ENCODE assay signal across 11 cellular contexts in genomic region chr6:144778773-144779531, GRCh38.
DNase-seq lines count a peak whose midpoint lies in the region; ATAC-seq and TF ChIP-seq lines count a peak whose summit lies in the region.
"Had no signal": no experiment of that assay in that cellular context is flagged by ENCODE, and none has a peak within 500 bp of the region (broad histone marks: within the 10 kb centered on the region; RNA-seq: fewer than 3 reads in every experiment).

No MANE protein-coding gene starts in this region.

- CTCF ChIA-PET in WTC11 (lab: Charles Lee), result interaction anchor here (0.6 to 1.9 kb wide), 16 partner anchors 10 to 359 kb away, joined by 3 to 11 read pairs (median 4); no protein-coding TSS in a partner anchor

- peak; percentile 41 for ATAC-seq in HG03342 (IDR thresholded peaks at IDR 0.05; ENCODE audit: unreplicated experiment)
- ATAC-seq in WTC11, result peak; percentile 59

- TF ChIP-seq CTCF in WTC11 (IDR thresholded peaks at IDR 0.05) (no peak), parathyroid adenoma (IDR thresholded peaks at IDR 0.05) (peak; percentile 16), esophagus squamous epithelium (IDR thresholded peaks at IDR 0.05) (peak in 1 of 6 experiments; percentile 12)

- no peak overlapping the region for H3K4me2 ChIP-seq in parathyroid adenoma (ENCODE audit: low read length)

- H3K36me3 ChIP-seq in parathyroid adenoma (ENCODE audit: control insufficient read depth, insufficient read depth, low read length) (no peaks in the 10 kb centered on the region), esophagus squamous epithelium (peaks cover 0 to 56% (median 0%) of the 10 kb centered on the region in 3 donors)

- H3K27ac Mint-ChIP-seq in WTC11, result no peak overlapping the region

- no peaks in the 10 kb centered on the region for H3K79me2 ChIP-seq in parathyroid adenoma

- peaks cover 25% of the 10 kb centered on the region for H3K4me1 Mint-ChIP-seq in WTC11

- POLR2A ChIA-PET in WTC11 (lab: Charles Lee), result no interaction called here

- H3K4me3 ChIP-seq in parathyroid adenoma (ENCODE audit: low read depth, low read length) (no peak overlapping the region), esophagus squamous epithelium (no peak overlapping the region)

- no peaks in the 10 kb centered on the region for H3K27me3 ChIP-seq in parathyroid adenoma (ENCODE audit: control insufficient read depth, insufficient read depth, low read length)
- no peaks in the 10 kb centered on the region for H3K27me3 ChIP-seq in esophagus squamous epithelium

- H3K27ac ChIP-seq in parathyroid adenoma (no peak overlapping the region), esophagus squamous epithelium (no peak overlapping the region)

- no peaks in the 10 kb centered on the region for H3K9me3 Mint-ChIP-seq in WTC11
- H3K9me3 Mint-ChIP-seq: activated naive CD4-positive, alpha-beta T cell treated with anti-CD3 and anti-CD28 coated beads, Interleukin-2, amount 50 U/mL, for 24 hours had no signal

- no peak overlapping the region for H2AFZ ChIP-seq in parathyroid adenoma

- no peak overlapping the region for H3K4me3 Mint-ChIP-seq in WTC11
- H3K4me3 Mint-ChIP-seq: activated naive CD4-positive, alpha-beta T cell treated with anti-CD3 and anti-CD28 coated beads, Interleukin-2, amount 50 U/mL, for 24 hours had no signal

- H3K36me3 Mint-ChIP-seq in WTC11, result peaks cover 23% of the 10 kb centered on the region

- no peak overlapping the region for H3K9ac ChIP-seq in parathyroid adenoma

- no peaks in the 10 kb centered on the region for H3K27me3 Mint-ChIP-seq in WTC11 (ENCODE audit: low read depth)
- H3K27me3 Mint-ChIP-seq: activated naive CD4-positive, alpha-beta T cell treated with anti-CD3 and anti-CD28 coated beads, Interleukin-2, amount 50 U/mL, for 24 hours had no signal

- H3K4me1 ChIP-seq in parathyroid adenoma (no peaks in the 10 kb centered on the region), esophagus squamous epithelium (no peaks in the 10 kb centered on the region)

- TF ChIP-seq POLR2A in esophagus squamous epithelium (IDR thresholded peaks at IDR 0.05), result no peak

- WGBS in esophagus squamous epithelium, 2 donors, result 100% methylated on average over 1 of the region's 1 CpG

- intact Hi-C loops in esophagus squamous epithelium (cut with DNase I), result no loop called here

- H3K9me3 ChIP-seq in parathyroid adenoma (ENCODE audit: control insufficient read depth, low read length) (no peaks in the 10 kb centered on the region), esophagus squamous epithelium (no peaks in the 10 kb centered on the region)

- peak; percentile 15 for DNase-seq in DMS53 (lab: John Stamatoyannopoulos, UW)
- no peak for DNase-seq in DMS53 treated with DMSO at 0.1 percent for 48 hours (lab: John Stamatoyannopoulos, UW; ENCODE audit: unreplicated experiment)
- DNase-seq in WTC11 (ENCODE audit: low spot score), result no peak
- no peak for DNase-seq in stimulated activated CD4-positive, alpha-beta T cell treated with anti-CD3 and anti-CD28 coated beads, Interleukin-4, amount 100 ng/mL, for 24 hours
- DNase-seq in esophagus squamous epithelium (lab: John Stamatoyannopoulos, UW), result no peak
- DNase-seq in stimulated activated CD4-positive, alpha-beta T cell treated with anti-CD3 and anti-CD28 coated beads, Interleukin-15, amount 100 ng/mL, for 24 hours, result no peak
- DNase-seq: 8988T, NCI-H1930 had no signal

TF ChIP-seq in WTC11, 78 proteins besides CTCF, POLR2A, EP300 and RAD21 (continues in another document):
- TF ChIP-seq, protein P1, sequence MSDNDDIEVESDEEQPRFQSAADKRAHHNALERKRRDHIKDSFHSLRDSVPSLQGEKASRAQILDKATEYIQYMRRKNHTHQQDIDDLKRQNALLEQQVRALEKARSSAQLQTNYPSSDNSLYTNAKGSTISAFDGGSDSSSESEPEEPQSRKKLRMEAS (CRISPR knock-in tag; IDR thresholded peaks at IDR 0.05), result no peak
- TF ChIP-seq SP1 (CRISPR knock-in tag; conservative IDR thresholded peaks at IDR 0.05), result no peak
- TF ChIP-seq TEAD1 (CRISPR knock-in tag; IDR thresholded peaks at IDR 0.05), result no peak
- no peak for TF ChIP-seq GTF2I (CRISPR knock-in tag; conservative IDR thresholded peaks at IDR 0.05)
- TF ChIP-seq NR3C1 (CRISPR knock-in tag; conservative IDR thresholded peaks at IDR 0.05; ENCODE audit: low read depth), result no peak
- no peak for TF ChIP-seq NFATC4 (CRISPR knock-in tag; IDR thresholded peaks at IDR 0.05)
- TF ChIP-seq ZNF416 (CRISPR knock-in tag; IDR thresholded peaks at IDR 0.05), result no peak
- TF ChIP-seq FOXP4 (CRISPR knock-in tag; IDR thresholded peaks at IDR 0.05), result no peak
- TF ChIP-seq ZNF317 (CRISPR knock-in tag; IDR thresholded peaks at IDR 0.05; ENCODE audit: borderline replicate concordance, low read depth), result no peak
- TF ChIP-seq, protein P2, sequence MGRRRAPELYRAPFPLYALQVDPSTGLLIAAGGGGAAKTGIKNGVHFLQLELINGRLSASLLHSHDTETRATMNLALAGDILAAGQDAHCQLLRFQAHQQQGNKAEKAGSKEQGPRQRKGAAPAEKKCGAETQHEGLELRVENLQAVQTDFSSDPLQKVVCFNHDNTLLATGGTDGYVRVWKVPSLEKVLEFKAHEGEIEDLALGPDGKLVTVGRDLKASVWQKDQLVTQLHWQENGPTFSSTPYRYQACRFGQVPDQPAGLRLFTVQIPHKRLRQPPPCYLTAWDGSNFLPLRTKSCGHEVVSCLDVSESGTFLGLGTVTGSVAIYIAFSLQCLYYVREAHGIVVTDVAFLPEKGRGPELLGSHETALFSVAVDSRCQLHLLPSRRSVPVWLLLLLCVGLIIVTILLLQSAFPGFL (CRISPR knock-in tag; IDR thresholded peaks at IDR 0.05; ENCODE audit: borderline replicate concordance), result no peak
- TF ChIP-seq, protein P3, sequence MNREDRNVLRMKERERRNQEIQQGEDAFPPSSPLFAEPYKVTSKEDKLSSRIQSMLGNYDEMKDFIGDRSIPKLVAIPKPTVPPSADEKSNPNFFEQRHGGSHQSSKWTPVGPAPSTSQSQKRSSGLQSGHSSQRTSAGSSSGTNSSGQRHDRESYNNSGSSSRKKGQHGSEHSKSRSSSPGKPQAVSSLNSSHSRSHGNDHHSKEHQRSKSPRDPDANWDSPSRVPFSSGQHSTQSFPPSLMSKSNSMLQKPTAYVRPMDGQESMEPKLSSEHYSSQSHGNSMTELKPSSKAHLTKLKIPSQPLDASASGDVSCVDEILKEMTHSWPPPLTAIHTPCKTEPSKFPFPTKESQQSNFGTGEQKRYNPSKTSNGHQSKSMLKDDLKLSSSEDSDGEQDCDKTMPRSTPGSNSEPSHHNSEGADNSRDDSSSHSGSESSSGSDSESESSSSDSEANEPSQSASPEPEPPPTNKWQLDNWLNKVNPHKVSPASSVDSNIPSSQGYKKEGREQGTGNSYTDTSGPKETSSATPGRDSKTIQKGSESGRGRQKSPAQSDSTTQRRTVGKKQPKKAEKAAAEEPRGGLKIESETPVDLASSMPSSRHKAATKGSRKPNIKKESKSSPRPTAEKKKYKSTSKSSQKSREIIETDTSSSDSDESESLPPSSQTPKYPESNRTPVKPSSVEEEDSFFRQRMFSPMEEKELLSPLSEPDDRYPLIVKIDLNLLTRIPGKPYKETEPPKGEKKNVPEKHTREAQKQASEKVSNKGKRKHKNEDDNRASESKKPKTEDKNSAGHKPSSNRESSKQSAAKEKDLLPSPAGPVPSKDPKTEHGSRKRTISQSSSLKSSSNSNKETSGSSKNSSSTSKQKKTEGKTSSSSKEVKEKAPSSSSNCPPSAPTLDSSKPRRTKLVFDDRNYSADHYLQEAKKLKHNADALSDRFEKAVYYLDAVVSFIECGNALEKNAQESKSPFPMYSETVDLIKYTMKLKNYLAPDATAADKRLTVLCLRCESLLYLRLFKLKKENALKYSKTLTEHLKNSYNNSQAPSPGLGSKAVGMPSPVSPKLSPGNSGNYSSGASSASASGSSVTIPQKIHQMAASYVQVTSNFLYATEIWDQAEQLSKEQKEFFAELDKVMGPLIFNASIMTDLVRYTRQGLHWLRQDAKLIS (CRISPR knock-in tag; IDR thresholded peaks at IDR 0.05; ENCODE audit: borderline replicate concordance), result no peak
- no peak for TF ChIP-seq PRRX2 (CRISPR knock-in tag; IDR thresholded peaks at IDR 0.05)
- no peak for TF ChIP-seq RELA (CRISPR knock-in tag; IDR thresholded peaks at IDR 0.05; ENCODE audit: borderline replicate concordance)
- TF ChIP-seq CREB1 (CRISPR knock-in tag; IDR thresholded peaks at IDR 0.05), result no peak
- TF ChIP-seq, protein P4, sequence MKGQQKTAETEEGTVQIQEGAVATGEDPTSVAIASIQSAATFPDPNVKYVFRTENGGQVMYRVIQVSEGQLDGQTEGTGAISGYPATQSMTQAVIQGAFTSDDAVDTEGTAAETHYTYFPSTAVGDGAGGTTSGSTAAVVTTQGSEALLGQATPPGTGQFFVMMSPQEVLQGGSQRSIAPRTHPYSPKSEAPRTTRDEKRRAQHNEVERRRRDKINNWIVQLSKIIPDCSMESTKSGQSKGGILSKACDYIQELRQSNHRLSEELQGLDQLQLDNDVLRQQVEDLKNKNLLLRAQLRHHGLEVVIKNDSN (CRISPR knock-in tag; IDR thresholded peaks at IDR 0.05), result no peak
- no peak for TF ChIP-seq SOX15 (CRISPR knock-in tag; IDR thresholded peaks at IDR 0.05)
